11 cellular contexts compared by ENCODE assay signal in the genomic region with DNA sequence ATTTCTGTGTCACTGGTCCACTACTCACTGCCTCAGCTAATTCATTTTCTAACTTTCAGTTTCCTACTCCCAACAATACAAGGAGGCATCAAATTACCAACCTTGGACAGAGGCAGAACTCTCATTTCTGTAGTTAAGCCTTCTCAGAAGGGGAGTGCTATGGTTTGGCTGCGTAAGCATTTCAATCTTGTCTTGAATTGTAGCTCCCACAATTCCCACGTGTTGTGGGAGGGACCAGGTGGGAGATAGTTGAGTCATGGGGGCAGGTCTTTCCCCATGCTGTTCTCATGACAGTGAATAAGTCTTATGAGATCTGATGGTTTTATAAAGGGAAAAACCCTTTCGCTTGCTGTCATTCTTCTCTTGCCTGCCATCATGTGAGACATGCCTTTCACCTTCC. TPM values are rescaled to one million over a fixed set of nuclear protein-coding genes. Genes with fewer than 3 reads are reported as not detected.
DNase-seq lines count a peak whose midpoint lies in the region; ATAC-seq and TF ChIP-seq lines count a peak whose summit lies in the region.
"Had no signal": no experiment of that assay in that cellular context is flagged by ENCODE, and none has a peak within 500 bp of the region (broad histone marks: within the 10 kb centered on the region; RNA-seq: fewer than 3 reads in every experiment).

No MANE protein-coding gene starts in this region.

- H3K4me3 ChIP-seq in PC-3 (ENCODE audit: low read length) (no peak overlapping the region), right cardiac atrium (ENCODE audit: low read length) (no peak overlapping the region), sigmoid colon (no peak overlapping the region)
- H3K4me3 ChIP-seq: pancreas, thoracic aorta had no signal

- POLR2A ChIA-PET in PC-3 (lab: Charles Lee; ENCODE audit: unreplicated experiment): no interaction called here

- H3K4me1 ChIP-seq in PC-3 (ENCODE audit: insufficient read depth, low read length) (no peaks in the 10 kb centered on the region), right cardiac atrium (ENCODE audit: control insufficient read depth, insufficient read depth, low read length) (no peaks in the 10 kb centered on the region), sigmoid colon (no peaks in the 10 kb centered on the region)
- H3K4me1 ChIP-seq: pancreas had no signal

- H3K9me3 ChIP-seq in PC-3 (ENCODE audit: low read length) (no peaks in the 10 kb centered on the region), right cardiac atrium (ENCODE audit: control insufficient read depth, low read length) (no peaks in the 10 kb centered on the region), sigmoid colon (no peaks in the 10 kb centered on the region)
- H3K9me3 ChIP-seq: pancreas, thoracic aorta had no signal

- TF ChIP-seq EP300 in sigmoid colon (IDR thresholded peaks at IDR 0.05): no peak

- no TSS peak for BruUV-seq in PC-3 (replicated peaks; lab: Mats Ljungman, UMichigan)

- H2AFZ ChIP-seq in PC-3 (ENCODE audit: low read length): no peak overlapping the region

- 40% methylated on average over 3 of the region's 3 CpGs for WGBS in right cardiac atrium
- WGBS in sigmoid colon, 2 donors: 35 to 43% methylated on average over 3 of the region's 3 CpGs

- no peaks in the 10 kb centered on the region for H4K20me1 ChIP-seq in PC-3 (ENCODE audit: low read length)

- no peaks in the 10 kb centered on the region for H3F3A ChIP-seq in PC-3 (ENCODE audit: low read length, unreplicated experiment)

- no peak overlapping the region for H3K9ac ChIP-seq in PC-3 (ENCODE audit: low read length)

- CTCF ChIA-PET in PC-3 (lab: Charles Lee): no interaction called here

- peak; percentile 66 for ATAC-seq in GM18868 (IDR thresholded peaks at IDR 0.05; ENCODE audit: unreplicated experiment)
- peak; percentile 78 for ATAC-seq in GM21825 (IDR thresholded peaks at IDR 0.05; ENCODE audit: unreplicated experiment)
- no peak for ATAC-seq in PC-3
- ATAC-seq in right cardiac atrium: no peak
- ATAC-seq: pancreas had no signal

- no peak for TF ChIP-seq POLR2A in sigmoid colon (IDR thresholded peaks at IDR 0.05)

- no peak overlapping the region for H3K27ac ChIP-seq in PC-3 (ENCODE audit: low read length)
- no peak overlapping the region for H3K27ac ChIP-seq in right cardiac atrium (ENCODE audit: low read length)
- no peak overlapping the region for H3K27ac ChIP-seq in sigmoid colon
- H3K27ac ChIP-seq: pancreas, thoracic aorta had no signal

- H3K36me3 ChIP-seq in PC-3 (ENCODE audit: low read depth, low read length): no peaks in the 10 kb centered on the region
- no peaks in the 10 kb centered on the region for H3K36me3 ChIP-seq in sigmoid colon
- H3K36me3 ChIP-seq: pancreas, thoracic aorta had no signal

- TF ChIP-seq CTCF in PC-3 (conservative IDR thresholded peaks at IDR 0.05; ENCODE audit: low read depth, low read length): no peak
- TF ChIP-seq CTCF in sigmoid colon (IDR thresholded peaks at IDR 0.05): no peak

- intact Hi-C loops in PC-3 (cut with micrococcal nuclease): no loop called here
- intact Hi-C loops in right cardiac atrium (cut with DNase I): no loop called here
- intact Hi-C loops in sigmoid colon (cut with DNase I): no loop called here

- H3K27me3 ChIP-seq in PC-3 (ENCODE audit: low read length): peaks cover 51% of the 10 kb centered on the region
- H3K27me3 ChIP-seq in right cardiac atrium (ENCODE audit: control insufficient read depth, insufficient read depth): no peaks in the 10 kb centered on the region
- peaks cover 0 to 13% (median 12%) of the 10 kb centered on the region in 3 donors for H3K27me3 ChIP-seq in sigmoid colon

- DNase-seq in PC-3 (peak; percentile 11), occipital lobe (lab: John Stamatoyannopoulos, UW) (no peak), right cardiac atrium (no peak), sigmoid colon (no peak), AML-193 (lab: John Stamatoyannopoulos, UW) (no peak)
- DNase-seq in stimulated activated CD4-positive, alpha-beta T cell treated with anti-CD3 and anti-CD28 coated beads, Interleukin-15, amount 100 ng/mL, for 48 hours (ENCODE audit: low read depth in 2 of 2): peak; percentile 39 to 71
- DNase-seq: hippocampal formation, pancreas had no signal

- H3K79me2 ChIP-seq in PC-3 (ENCODE audit: low read length): no peaks in the 10 kb centered on the region

- no peaks in the 10 kb centered on the region for H3K9me2 ChIP-seq in PC-3 (replicated peaks; ENCODE audit: low read length)

- H3K4me2 ChIP-seq in PC-3 (ENCODE audit: low read length): no peak overlapping the region

RNA-seq across cellular contexts. Expression of a gene that starts 22.9 kb away (rescaled TPM):
- total RNA-seq in PC-3 (2014; rRNA removed) (not detected in 2 replicates), occipital lobe (3.9 TPM), right cardiac atrium (100 to 1,000 TPM in 1 of 4 donors, 10 to 100 TPM in 3; 79.4 to 139 (median 88.9) TPM), sigmoid colon (100 to 1,000 TPM; 101 to 151 (median 113) TPM)
- polyA plus RNA-seq in right cardiac atrium (66.7 TPM), sigmoid colon (1,000 to 10,000 TPM in 1 of 3 donors, 100 to 1,000 TPM in 2; 137 to 1,090 (median 722) TPM)

RNA-seq across cellular contexts. Expression of a gene that starts 55.6 kb away (rescaled TPM):
- total RNA-seq in PC-3 (2014; rRNA removed) (not detected in 2 replicates), occipital lobe (not detected), right cardiac atrium (not detected), sigmoid colon (not detected)
- polyA plus RNA-seq in right cardiac atrium (not detected), sigmoid colon (not detected)
- total RNA-seq: pancreas, thoracic aorta had no signal
- polyA plus RNA-seq: pancreas had no signal

Comparison
In these comparisons a context has a peak if more than half of its experiments do, and no peak if none do; other contexts are left out.
1. ATAC-seq: peak in GM18868 (single experiment) and GM21825 (single experiment); none in PC-3 (single experiment) and right cardiac atrium (0 of 2).
2. DNase-seq: peak in PC-3 (single experiment) and stimulated activated CD4-positive, alpha-beta T cell treated with anti-CD3 and anti-CD28 coated beads, Interleukin-15, amount 100 ng/mL, for 48 hours (2 of 2); none in occipital lobe (single experiment), right cardiac atrium (0 of 3), sigmoid colon (single experiment) and AML-193 (0 of 2).
3. RNA of a gene that starts 22.9 kb away (total RNA-seq): 101 to 151 TPM in sigmoid colon and 79.4 to 139 TPM in right cardiac atrium; 3.9 TPM in occipital lobe (single experiment) and not detected in PC-3; every median in the first group is over 10 times any median in the second.